20 cellular contexts compared by ENCODE assay signal in the genomic region with DNA sequence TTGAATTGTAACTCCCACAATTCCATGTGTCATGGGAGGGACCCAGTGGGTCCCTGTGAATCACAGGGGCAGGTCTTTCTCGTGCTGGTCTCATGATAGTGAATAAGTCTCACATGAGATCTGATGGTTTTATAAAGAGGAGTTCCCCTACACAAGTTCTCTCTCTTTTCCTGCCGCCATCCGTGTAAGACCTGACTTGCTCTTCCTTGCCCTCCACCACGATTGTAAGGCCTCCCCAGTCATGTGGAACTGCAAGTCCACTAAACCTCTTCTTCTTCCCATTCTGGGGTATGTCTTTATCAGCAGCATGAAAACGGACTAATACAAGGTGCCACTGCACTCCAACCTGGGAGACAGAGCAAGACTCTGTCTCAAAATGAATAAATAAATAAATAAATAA.
"Had no signal": no experiment of that assay in that cellular context is flagged by ENCODE, and none has a peak within 500 bp of the region (broad histone marks: within the 10 kb centered on the region; RNA-seq: fewer than 3 reads in every experiment).

No MANE protein-coding gene starts in this region.

- DNase-seq: Kasumi-1, MM.1S, NCI-H1092 treated with DMSO at 0.1 percent for 48 hours, NCI-H1417, NCI-H1436 treated with DMSO at 0.1 percent for 48 hours, NCI-H1694, NCI-H1930, NCI-H2081, NCI-H2107, NCI-H2171, NCI-H226, NCI-H446, NCI-H510A, NCI-H524 treated with DMSO at 0.1 percent for 48 hours, NCI-H69, NCI-H774, Right ventricle myocardium superior, RPMI8226 had no signal

- H3K4me2 ChIP-seq: KMS-11 had no signal

- H3K27ac ChIP-seq: HL-60, KMS-11 had no signal

- H3K9ac ChIP-seq: KMS-11 had no signal
